24 cellular contexts compared by ENCODE assay signal in the genomic region with DNA sequence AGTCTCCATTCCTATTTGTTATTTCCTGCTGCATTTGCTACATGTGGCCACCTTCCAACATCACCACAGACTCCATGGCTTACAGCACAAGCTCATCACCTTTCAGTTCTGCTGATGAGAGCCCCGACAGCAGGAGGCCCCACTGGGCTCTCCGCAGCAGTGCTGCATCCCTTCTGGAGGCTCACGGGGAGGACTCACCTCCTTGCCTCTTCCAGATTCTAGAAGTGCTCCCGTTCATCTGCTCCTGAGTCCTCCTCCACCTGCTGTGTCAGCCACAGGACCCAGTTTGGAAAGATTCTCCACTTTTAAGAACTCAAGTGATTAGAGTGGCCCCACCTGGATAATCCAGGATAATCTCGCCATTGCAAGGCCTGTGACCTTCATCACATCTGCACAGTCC.
DNase-seq lines count a peak whose midpoint lies in the region; ATAC-seq and TF ChIP-seq lines count a peak whose summit lies in the region.
"Had no signal": no experiment of that assay in that cellular context is flagged by ENCODE, and none has a peak within 500 bp of the region (broad histone marks: within the 10 kb centered on the region; RNA-seq: fewer than 3 reads in every experiment).

No MANE protein-coding gene starts in this region.

- peaks cover 2% of the 10 kb centered on the region for H3K36me3 Mint-ChIP-seq in activated CD8-positive, alpha-beta memory T cell treated with anti-CD3 and anti-CD28 coated beads, Interleukin-2, amount 10 ng/mL, durations not matched to agents 7 days and 5 days
- no peaks in the 10 kb centered on the region for H3K36me3 Mint-ChIP-seq in endodermal cell (ENCODE audit: low read depth)

- no peaks in the 10 kb centered on the region for H3K36me3 ChIP-seq in endodermal cell (ENCODE audit: control insufficient read depth, insufficient read depth, low read length)
- H3K36me3 ChIP-seq in vagina: no peaks in the 10 kb centered on the region

- CTCF ChIA-PET in activated CD8-positive, alpha-beta memory T cell treated with anti-CD3 and anti-CD28 coated beads, Interleukin-2, amount 10 ng/mL, durations not matched to agents 7 days and 5 days (lab: Charles Lee): no interaction called here

- H3K4me1 Mint-ChIP-seq in activated CD8-positive, alpha-beta memory T cell treated with anti-CD3 and anti-CD28 coated beads, Interleukin-2, amount 10 ng/mL, durations not matched to agents 7 days and 5 days: no peaks in the 10 kb centered on the region
- peaks cover 6% of the 10 kb centered on the region for H3K4me1 Mint-ChIP-seq in endodermal cell

- H3K9me3 ChIP-seq in endodermal cell (ENCODE audit: control insufficient read depth, low read length) (no peaks in the 10 kb centered on the region), vagina (no peaks in the 10 kb centered on the region)
- H3K9me3 ChIP-seq: Caco-2 had no signal

- TF ChIP-seq CTCF in VCaP (conservative IDR thresholded peaks at IDR 0.05): no peak
- no peak for TF ChIP-seq CTCF in endodermal cell (conservative IDR thresholded peaks at IDR 0.05)
- TF ChIP-seq CTCF in vagina (IDR thresholded peaks at IDR 0.05): no peak

- H3K27me3 ChIP-seq in endodermal cell (ENCODE audit: control insufficient read depth, insufficient read depth, low read length, poor library complexity, severe bottlenecking) (no peaks in the 10 kb centered on the region), vagina (no peaks in the 10 kb centered on the region)
- H3K27me3 ChIP-seq: BLaER1 had no signal

- 84 to 89% methylated on average over 1 to 5 of the region's 5 CpGs for WGBS in endodermal cell (ENCODE audit: insufficient coverage in 1 of 2, insufficient read length in 1 of 2), 2 experiments

- H3K4me3 ChIP-seq in endodermal cell (ENCODE audit: low read length): no peak overlapping the region
- no peak overlapping the region for H3K4me3 ChIP-seq in vagina
- H3K4me3 ChIP-seq: BLaER1 had no signal

- peak; percentile 38 for DNase-seq in activated CD8-positive, alpha-beta memory T cell treated with anti-CD3 and anti-CD28 coated beads, Interleukin-2, amount 50 U/mL, for 48 hours
- no peak for DNase-seq in activated CD8-positive, alpha-beta memory T cell treated with anti-CD3 and anti-CD28 coated beads, Interleukin-2, amount 10 ng/mL, durations not matched to agents 7 days and 5 days
- DNase-seq in endodermal cell (peak; percentile 45), posterior vena cava (ENCODE audit: low spot score) (peak; percentile 35), vagina (ENCODE audit: extremely low spot score in 2 of 2) (no peak)
- no peak for DNase-seq in stimulated activated CD4-positive, alpha-beta T cell treated with anti-CD3 and anti-CD28 coated beads, Interleukin-4, amount 100 ng/mL, for 1 hour
- DNase-seq: ACHN; Caco-2; CD4-positive, alpha-beta T cell; DND-41; IMR-90; NCI-H1105; NCI-H146; NCI-H2029; NCI-H2227 treated with DMSO at 0.1 percent for 48 hours; NCI-H510A treated with DMSO at 0.1 percent for 48 hours; NCI-H774; OCI-M1; Right ventricle myocardium superior had no signal

- H3K4me1 ChIP-seq in endodermal cell (ENCODE audit: control insufficient read depth, insufficient read depth, low read length): no peaks in the 10 kb centered on the region
- H3K4me1 ChIP-seq in vagina: no peaks in the 10 kb centered on the region
- H3K4me1 ChIP-seq: BLaER1, Caco-2 had no signal

- intact Hi-C loops in posterior vena cava (cut with DNase I) (no loop called here), vagina (cut with DNase I) (loop anchor here (10.0 kb wide), 1 partner anchor 256 kb away; no protein-coding TSS in a partner anchor)

- no peak overlapping the region for H3K4me3 Mint-ChIP-seq in activated CD8-positive, alpha-beta memory T cell treated with anti-CD3 and anti-CD28 coated beads, Interleukin-2, amount 10 ng/mL, durations not matched to agents 7 days and 5 days
- no peak overlapping the region for H3K4me3 Mint-ChIP-seq in endodermal cell
- H3K4me3 Mint-ChIP-seq: CD4-positive, alpha-beta T cell had no signal

- peaks cover 31% of the 10 kb centered on the region for H3K27me3 Mint-ChIP-seq in activated CD8-positive, alpha-beta memory T cell treated with anti-CD3 and anti-CD28 coated beads, Interleukin-2, amount 10 ng/mL, durations not matched to agents 7 days and 5 days
- no peaks in the 10 kb centered on the region for H3K27me3 Mint-ChIP-seq in endodermal cell (ENCODE audit: insufficient read depth)
- H3K27me3 Mint-ChIP-seq: CD4-positive, alpha-beta T cell had no signal

- TF ChIP-seq POLR2A in vagina (IDR thresholded peaks at IDR 0.05): no peak

- no peak overlapping the region for H3K27ac Mint-ChIP-seq in activated CD8-positive, alpha-beta memory T cell treated with anti-CD3 and anti-CD28 coated beads, Interleukin-2, amount 10 ng/mL, durations not matched to agents 7 days and 5 days
- no peak overlapping the region for H3K27ac Mint-ChIP-seq in endodermal cell
- H3K27ac Mint-ChIP-seq: CD4-positive, alpha-beta T cell had no signal

- H3K9me3 Mint-ChIP-seq in activated CD8-positive, alpha-beta memory T cell treated with anti-CD3 and anti-CD28 coated beads, Interleukin-2, amount 10 ng/mL, durations not matched to agents 7 days and 5 days (ENCODE audit: low read depth): peaks cover 8% of the 10 kb centered on the region
- peaks cover 8% of the 10 kb centered on the region for H3K9me3 Mint-ChIP-seq in endodermal cell
- H3K9me3 Mint-ChIP-seq: CD4-positive, alpha-beta T cell had no signal

- no peak overlapping the region for H3K9ac ChIP-seq in endodermal cell (ENCODE audit: extremely low read depth, low read length, poor library complexity, severe bottlenecking)
- H3K9ac ChIP-seq: BLaER1 had no signal

- H3K27ac ChIP-seq in VCaP (peak overlapping the region; percentile 32), endodermal cell (ENCODE audit: low read depth, low read length) (no peak overlapping the region), vagina (no peak overlapping the region)
- H3K27ac ChIP-seq: 22Rv1, BLaER1 had no signal

- no peak for ATAC-seq in activated CD8-positive, alpha-beta memory T cell treated with anti-CD3 and anti-CD28 coated beads, Interleukin-2, amount 10 ng/mL, durations not matched to agents 7 days and 5 days
- ATAC-seq in GM21619 (IDR thresholded peaks at IDR 0.05; ENCODE audit: unreplicated experiment): no peak
- ATAC-seq: HCT116 had no signal

Comparison
In these comparisons a context has a peak if more than half of its experiments do, and no peak if none do; other contexts are left out.
1. DNase-seq: peak in activated CD8-positive, alpha-beta memory T cell treated with anti-CD3 and anti-CD28 coated beads, Interleukin-2, amount 50 U/mL, for 48 hours (single experiment), endodermal cell (single experiment) and posterior vena cava (single experiment); none in activated CD8-positive, alpha-beta memory T cell treated with anti-CD3 and anti-CD28 coated beads, Interleukin-2, amount 10 ng/mL, durations not matched to agents 7 days and 5 days (single experiment), stimulated activated CD4-positive, alpha-beta T cell treated with anti-CD3 and anti-CD28 coated beads, Interleukin-4, amount 100 ng/mL, for 1 hour (single experiment) and vagina (0 of 2).